19 cellular contexts compared by ENCODE assay signal in genomic region chr17:27289856-27290255, GRCh38. TPM values are rescaled to one million over a fixed set of nuclear protein-coding genes. Genes with fewer than 3 reads are reported as not detected.
DNase-seq lines count a peak whose midpoint lies in the region; ATAC-seq, FAIRE-seq and TF ChIP-seq lines count a peak whose summit lies in the region.
"Had no signal": no experiment of that assay in that cellular context is flagged by ENCODE, and none has a peak within 500 bp of the region (broad histone marks: within the 10 kb centered on the region; RNA-seq: fewer than 3 reads in every experiment).

No MANE protein-coding gene starts in this region.

- TF ChIP-seq EP300 in K562 (IDR thresholded peaks at IDR 0.05; ENCODE audit: low read length): no peak

- no peak for TF ChIP-seq CTCF in K562 (IDR thresholded peaks at IDR 0.05 in 2 of 3, conservative IDR thresholded peaks at IDR 0.05 in 1 of 3; ENCODE audit: insufficient read depth in 2 of 3, low read depth in 1 of 3, low read length in 3 of 3)
- TF ChIP-seq CTCF in type B pancreatic cell (conservative IDR thresholded peaks at IDR 0.05): no peak
- TF ChIP-seq CTCF in RWPE1 (conservative IDR thresholded peaks at IDR 0.05; ENCODE audit: low read depth): no peak
- no peak for TF ChIP-seq CTCF in OCI-LY7 (conservative IDR thresholded peaks at IDR 0.05; ENCODE audit: low read length)

- peaks cover 15% of the 10 kb centered on the region for H3K79me2 ChIP-seq in K562 (ENCODE audit: control insufficient read depth, insufficient read depth, low read length)
- peaks cover 8% of the 10 kb centered on the region; the same call in 1 of the 2 replicates for H3K79me2 ChIP-seq in OCI-LY7 (ENCODE audit: insufficient read depth, low read depth, low read length)

- peak overlapping the region; percentile 27 to 37 for H3K27ac Mint-ChIP-seq in stimulated activated naive CD8-positive, alpha-beta T cell treated with anti-CD3 and anti-CD28 coated beads, Interleukin-15, amount 100 ng/mL, for 72 hours
- peak overlapping the region in 1 of 2 donors; percentile 81 for H3K27ac Mint-ChIP-seq in natural killer cell treated with Interleukin-12 subunit alpha and Interleukin-12 subunit beta and Interleukin-15 and Interleukin-18, amount 100 ng/mL, for 72 hours
- H3K27ac Mint-ChIP-seq in type B pancreatic cell: no peak overlapping the region

- H3K9me2 ChIP-seq in OCI-LY7 (ENCODE audit: insufficient read depth, low read length): no peaks in the 10 kb centered on the region

- H2AFZ ChIP-seq in K562 (ENCODE audit: low read depth, low read length): no peak overlapping the region
- H2AFZ ChIP-seq in OCI-LY7 (ENCODE audit: low read length): no peak overlapping the region

- H3K4me1 Mint-ChIP-seq in stimulated activated naive CD8-positive, alpha-beta T cell treated with anti-CD3 and anti-CD28 coated beads, Interleukin-15, amount 100 ng/mL, for 72 hours: peaks cover 14% of the 10 kb centered on the region
- peaks cover 22% of the 10 kb centered on the region in 2 donors for H3K4me1 Mint-ChIP-seq in natural killer cell treated with Interleukin-12 subunit alpha and Interleukin-12 subunit beta and Interleukin-15 and Interleukin-18, amount 100 ng/mL, for 72 hours (ENCODE audit: low read depth in 2 of 2)
- peaks cover 13% of the 10 kb centered on the region for H3K4me1 Mint-ChIP-seq in type B pancreatic cell (ENCODE audit: unreplicated experiment)

- H3K36me3 ChIP-seq in K562 (ENCODE audit: control insufficient read depth, insufficient read depth, low read length) (no peaks in the 10 kb centered on the region), OCI-LY7 (ENCODE audit: insufficient read depth, low read length) (no peaks in the 10 kb centered on the region)

- intact Hi-C loops in K562 (cut with micrococcal nuclease) (loop anchor here (10.0 kb wide), 1 partner anchor 205 kb away; no protein-coding TSS in a partner anchor), OCI-LY7 (cut with micrococcal nuclease; ENCODE audit: unreplicated experiment) (loop anchor here (5.0 kb wide), 1 partner anchor 167 kb away; the partner anchor contains the start of gene KSR1)

- no peak for DNase-seq in stimulated activated naive CD8-positive, alpha-beta T cell treated with anti-CD3 and anti-CD28 coated beads, Interleukin-15, amount 100 ng/mL, for 72 hours
- DNase-seq in stimulated activated naive CD8-positive, alpha-beta T cell treated with anti-CD3 and anti-CD28 coated beads, Interleukin-15, Interleukin-2, amounts not matched to agents 100 U/mL and 50 U/mL, for 24 hours: no peak
- no peak for DNase-seq in K562 (ENCODE audit: extremely low read depth in 1 of 4, low spot score in 3 of 4)
- DNase-seq in natural killer cell treated with Interleukin-12 subunit alpha and Interleukin-12 subunit beta and Interleukin-15 and Interleukin-18, amount 100 ng/mL, for 72 hours (ENCODE audit: low spot score): no peak
- DNase-seq in type B pancreatic cell (ENCODE audit: extremely low spot score, unreplicated experiment): no peak
- no peak for DNase-seq in RWPE1 (ENCODE audit: low spot score)
- DNase-seq in OCI-LY7 (ENCODE audit: low spot score): no peak
- DNase-seq in HCEC 1CT: no peak
- DNase-seq: AML-193; Caco-2; CD4-positive, alpha-beta T cell; DMS153; DMS79; GDM1; GOT3; H7 had no signal

- CTCF ChIA-PET in K562 (lab: Yijun Ruan, JAX; ENCODE audit: low intra/inter-chr PET ratio) (no interaction called here), RWPE1 (lab: Yijun Ruan, JAX) (interaction anchor here (1.1 kb wide), 1 partner anchor 43 kb away, joined by 3 read pairs; no protein-coding TSS in a partner anchor), OCI-LY7 (lab: Charles Lee; ENCODE audit: unreplicated experiment) (no interaction called here)

- H3K4me3 ChIP-seq in K562 (no peak overlapping the region), OCI-LY7 (ENCODE audit: low read depth, low read length, poor library complexity, severe bottlenecking) (no peak overlapping the region)

- no peaks in the 10 kb centered on the region for H3K9me3 Mint-ChIP-seq in stimulated activated naive CD8-positive, alpha-beta T cell treated with anti-CD3 and anti-CD28 coated beads, Interleukin-15, amount 100 ng/mL, for 72 hours
- no peaks in the 10 kb centered on the region for H3K9me3 Mint-ChIP-seq in natural killer cell treated with Interleukin-12 subunit alpha and Interleukin-12 subunit beta and Interleukin-15 and Interleukin-18, amount 100 ng/mL, for 72 hours
- H3K9me3 Mint-ChIP-seq in type B pancreatic cell: no peaks in the 10 kb centered on the region
- H3K9me3 Mint-ChIP-seq: CD4-positive, alpha-beta T cell had no signal

- TF ChIP-seq RAD21 in K562 (CRISPR knock-in tag; conservative IDR thresholded peaks at IDR 0.05 in 1 of 2, IDR thresholded peaks at IDR 0.05 in 1 of 2): no peak

- H3K9me3 ChIP-seq in K562 (replicated peaks; ENCODE audit: control insufficient read depth, insufficient read depth, low read depth, low read length): no peaks in the 10 kb centered on the region
- H3K9me3 ChIP-seq in OCI-LY7 (ENCODE audit: low read length): no peaks in the 10 kb centered on the region
- H3K9me3 ChIP-seq: Caco-2 had no signal

- no peak for ATAC-seq in stimulated activated naive CD8-positive, alpha-beta T cell treated with anti-CD3 and anti-CD28 coated beads, Interleukin-15, amount 100 ng/mL, for 72 hours
- ATAC-seq in stimulated activated naive CD8-positive, alpha-beta T cell treated with anti-CD3 and anti-CD28 coated beads, Interleukin-15, Interleukin-2, amounts not matched to agents 100 U/mL and 50 U/mL, for 24 hours: no peak
- no peak for ATAC-seq in K562
- ATAC-seq in natural killer cell treated with Interleukin-12 subunit alpha and Interleukin-12 subunit beta and Interleukin-15 and Interleukin-18, amount 100 ng/mL, for 72 hours: no peak

- peaks cover 1% of the 10 kb centered on the region for H3K36me3 Mint-ChIP-seq in natural killer cell treated with Interleukin-12 subunit alpha and Interleukin-12 subunit beta and Interleukin-15 and Interleukin-18, amount 100 ng/mL, for 72 hours
- peaks cover 4% of the 10 kb centered on the region for H3K36me3 Mint-ChIP-seq in type B pancreatic cell

- no peak overlapping the region for H3K27ac ChIP-seq in K562 (ENCODE audit: extremely low read depth, low read depth, low read length)
- no peak overlapping the region for H3K27ac ChIP-seq in RWPE1
- H3K27ac ChIP-seq in OCI-LY7 (ENCODE audit: low read depth, low read length, poor library complexity, severe bottlenecking): no peak overlapping the region
- H3K27ac ChIP-seq: C4-2B had no signal

- no TSS peak for BruUV-seq in K562 (replicated peaks; lab: Mats Ljungman, UMichigan)
- no TSS peak for BruUV-seq in OCI-LY7 (replicated peaks; lab: Mats Ljungman, UMichigan)

- FAIRE-seq in K562 (lab: Jason Lieb, UNC): no peak
- FAIRE-seq: A204.1, D721Med had no signal

- no peaks in the 10 kb centered on the region for H3K9me1 ChIP-seq in K562 (ENCODE audit: control insufficient read depth, insufficient read depth, low read length)

- no peaks in the 10 kb centered on the region; a peak in 1 of 5 replicates for H3K27me3 ChIP-seq in K562 (ENCODE audit: control insufficient read depth in 2 of 2, insufficient read depth in 2 of 2, low read length in 2 of 2)

- H3K9ac ChIP-seq in K562 (ENCODE audit: insufficient read depth in 1 of 2, low read depth in 2 of 2, low read length in 2 of 2): no peak overlapping the region

- POLR2A ChIA-PET in K562 (lab: Yijun Ruan, JAX) (interaction anchor here (0.5 to 1.8 kb wide), 3 partner anchors 8 to 44 kb away, joined by 3 to 8 read pairs (median 3); no protein-coding TSS in a partner anchor), RWPE1 (lab: Yijun Ruan, JAX; ENCODE audit: low non-redundant PET) (no interaction called here), OCI-LY7 (lab: Charles Lee) (no interaction called here)

- no peak overlapping the region for H3K4me3 Mint-ChIP-seq in stimulated activated naive CD8-positive, alpha-beta T cell treated with anti-CD3 and anti-CD28 coated beads, Interleukin-15, amount 100 ng/mL, for 72 hours
- peak overlapping the region; percentile 6 for H3K4me3 Mint-ChIP-seq in natural killer cell treated with Interleukin-12 subunit alpha and Interleukin-12 subunit beta and Interleukin-15 and Interleukin-18, amount 100 ng/mL, for 72 hours
- peak overlapping the region; percentile 32 for H3K4me3 Mint-ChIP-seq in type B pancreatic cell
- H3K4me3 Mint-ChIP-seq: CD4-positive, alpha-beta T cell had no signal

- in situ Hi-C loops in K562 (cut with MboI): no loop called here

- H3K4me2 ChIP-seq in K562 (ENCODE audit: insufficient read depth, low read length) (no peak overlapping the region), OCI-LY7 (ENCODE audit: low read length) (no peak overlapping the region)

- H3K27me3 Mint-ChIP-seq in stimulated activated naive CD8-positive, alpha-beta T cell treated with anti-CD3 and anti-CD28 coated beads, Interleukin-15, amount 100 ng/mL, for 72 hours: no peaks in the 10 kb centered on the region
- H3K27me3 Mint-ChIP-seq in natural killer cell treated with Interleukin-12 subunit alpha and Interleukin-12 subunit beta and Interleukin-15 and Interleukin-18, amount 100 ng/mL, for 72 hours: no peaks in the 10 kb centered on the region
- no peaks in the 10 kb centered on the region for H3K27me3 Mint-ChIP-seq in type B pancreatic cell

- H4K20me1 ChIP-seq in K562 (replicated peaks; ENCODE audit: control insufficient read depth, insufficient read depth, low read length) (peaks cover under 1% of the 10 kb centered on the region), OCI-LY7 (ENCODE audit: insufficient read depth, low read length) (no peaks in the 10 kb centered on the region)

- TF ChIP-seq POLR2A in K562 (conservative IDR thresholded peaks at IDR 0.05): no peak

- peaks cover 13 to 23% of the 10 kb centered on the region in 2 experiments for H3K4me1 ChIP-seq in K562 (replicated peaks in 1 of 2; ENCODE audit: control insufficient read depth in 2 of 2, insufficient read depth in 2 of 2, low read length in 2 of 2)
- peaks cover 7% of the 10 kb centered on the region for H3K4me1 ChIP-seq in OCI-LY7 (ENCODE audit: insufficient read depth, low read length, poor library complexity, severe bottlenecking)

RNA-seq across cellular contexts. Expression of gene WSB1, which starts 4.1 kb away (rescaled TPM):
- total RNA-seq in K562 (2011; cell fraction: chromatin; rRNA removed; ENCODE audit: low replicate concordance): 209 and 630 TPM in 2 replicates
- 107 and 151 TPM in 2 replicates for total RNA-seq in K562 (2011; cell fraction: nucleolus; rRNA removed)
- 261 and 301 TPM in 2 replicates for total RNA-seq in K562 (2011; cell fraction: nucleoplasm; rRNA removed)
- 51.1 and 51.8 TPM in 2 replicates for total RNA-seq in K562 (2014; rRNA removed)
- 91.0 and 106 TPM in 2 replicates for total RNA-seq in K562 (2014; rRNA removed; fragmentation: Illumina TruSeq; extraction: Trizol)
- 68.1 and 75.0 TPM in 2 replicates for total RNA-seq in K562 (2015; rRNA removed; fragmentation: Illumina TruSeq; extraction: Trizol)
- 91.7 and 100 TPM in 2 replicates for total RNA-seq in K562 (2021)
- polyA plus RNA-seq in K562 (2011; rRNA removed): 164 and 229 TPM in 2 replicates
- polyA plus RNA-seq in K562 (2011; cell fraction: cytosol; rRNA removed): 131 and 284 TPM in 2 replicates
- 372 and 557 TPM in 2 replicates for polyA plus RNA-seq in K562 (2011; cell fraction: nucleus; rRNA removed)
- polyA plus RNA-seq in K562 (2012): 64.3 and 80.1 TPM in 2 replicates
- 81.1 and 94.7 TPM in 2 replicates for polyA plus RNA-seq in K562 (2014; fragmentation: Illumina TruSeq; extraction: Trizol)
- 10 to 100 TPM; 22.8 to 29.8 TPM for polyA plus RNA-seq in K562 (2014; fragmentation: Nextera tagmentation; extraction: Ambion mirVana)
- polyA plus RNA-seq in K562 (2014; rRNA removed): 118 and 163 TPM in 2 replicates
- 83.8 and 95.9 TPM in 2 replicates for polyA minus RNA-seq in K562 (2011; rRNA and poly(A)+ RNA removed)
- 38.2 and 47.6 TPM in 2 replicates for polyA minus RNA-seq in K562 (2011; cell fraction: cytosol; rRNA and poly(A)+ RNA removed)
- polyA minus RNA-seq in K562 (2011; cell fraction: nucleus; rRNA and poly(A)+ RNA removed): 92.9 and 111 TPM in 2 replicates
- total RNA-seq in natural killer cell treated with Interleukin-12 subunit alpha and Interleukin-12 subunit beta and Interleukin-15 and Interleukin-18, amount 100 ng/mL, for 72 hours: 100 to 1,000 TPM; 129 to 174 TPM
- 259 and 270 TPM in 2 replicates for total RNA-seq in type B pancreatic cell (ENCODE audit: low replicate concordance)
- total RNA-seq in OCI-LY7 (2014; rRNA removed; shearing (Covaris generic)): 86.0 and 118 TPM in 2 replicates
- 115 and 118 TPM in 2 replicates for total RNA-seq in OCI-LY7 (2022)

Comparison
In these comparisons a context has a peak if more than half of its experiments do, and no peak if none do; other contexts are left out.
1. H3K4me3 Mint-ChIP-seq: peak in natural killer cell treated with Interleukin-12 subunit alpha and Interleukin-12 subunit beta and Interleukin-15 and Interleukin-18, amount 100 ng/mL, for 72 hours (single experiment) and type B pancreatic cell (single experiment); none in stimulated activated naive CD8-positive, alpha-beta T cell treated with anti-CD3 and anti-CD28 coated beads, Interleukin-15, amount 100 ng/mL, for 72 hours (0 of 2).